In genomic region chr15:77187751-77188464, GRCh38 we compare ENCODE assay signal across 8 cellular contexts.
A peak's percentile ranks its signal among the peaks of the same experiment; 100 is the strongest.
DNase-seq lines count a peak whose midpoint lies in the region; ATAC-seq and TF ChIP-seq lines count a peak whose summit lies in the region.

No MANE protein-coding gene starts in this region.

- peak overlapping the region; percentile 63 for H3K4me2 ChIP-seq in BLaER1
- H3K4me2 ChIP-seq in GM23248 (ENCODE audit: unreplicated experiment), result peak overlapping the region; percentile 55

- peaks cover 15% of the 10 kb centered on the region for H3F3A ChIP-seq in GM23248 (ENCODE audit: insufficient read depth)

- H3K9me2 ChIP-seq in GM23248 (ENCODE audit: insufficient read depth), result no peaks in the 10 kb centered on the region

- no peaks in the 10 kb centered on the region for H3K27me3 Mint-ChIP-seq in endodermal cell (ENCODE audit: insufficient read depth)

- no peak for ATAC-seq in HG03521 (IDR thresholded peaks at IDR 0.05; ENCODE audit: unreplicated experiment)

- no peaks in the 10 kb centered on the region for H3K36me3 Mint-ChIP-seq in endodermal cell (ENCODE audit: low read depth)

- no peak overlapping the region for H2AFZ ChIP-seq in GM23248

- H3K4me1 Mint-ChIP-seq in endodermal cell, result peaks cover 29% of the 10 kb centered on the region

- H3K4me1 ChIP-seq in BLaER1 (peaks cover 32% of the 10 kb centered on the region), GM23248 (ENCODE audit: insufficient read depth) (peaks cover 28% of the 10 kb centered on the region), endodermal cell (ENCODE audit: control insufficient read depth, insufficient read depth, low read length) (peaks cover 12% of the 10 kb centered on the region)

- TF ChIP-seq CTCF in fibroblast of pulmonary artery (IDR thresholded peaks at IDR 0.05; ENCODE audit: low read length, missing control alignments), result no peak
- no peak for TF ChIP-seq CTCF in endodermal cell (conservative IDR thresholded peaks at IDR 0.05)

- 50% methylated on average over 4 of the region's 4 CpGs for WGBS in GM23248 (ENCODE audit: low coverage in 1 of 2, low lambda C conversion rate in 2 of 2, missing lambda C conversion rate in 2 of 2), 2 experiments
- 93% methylated on average over 3 of the region's 4 CpGs; no CpG with 5 or more reads in 1 of the 2 experiments for WGBS in endodermal cell (ENCODE audit: insufficient coverage in 1 of 2, insufficient read length in 1 of 2), 2 experiments

- peak overlapping the region; percentile 39 for H3K27ac ChIP-seq in BLaER1
- H3K27ac ChIP-seq in GM23248, result peak overlapping the region; percentile 59
- no peak overlapping the region for H3K27ac ChIP-seq in endodermal cell (ENCODE audit: low read depth, low read length)

- H3K36me3 ChIP-seq in BLaER1, result no peaks in the 10 kb centered on the region
- no peaks in the 10 kb centered on the region for H3K36me3 ChIP-seq in GM23248 (ENCODE audit: low read depth)
- no peaks in the 10 kb centered on the region for H3K36me3 ChIP-seq in endodermal cell (ENCODE audit: control insufficient read depth, insufficient read depth, low read length)

- no peak overlapping the region for H3K27ac Mint-ChIP-seq in endodermal cell

- in situ Hi-C loops in GM23248 (cut with MboI), result no loop called here

- H3K4me3 Mint-ChIP-seq in endodermal cell, result no peak overlapping the region

- DNase-seq in GM23248 (peak; percentile 78), SKM-1 treated with dmso at 0.1 percent for 144 hours (lab: John Stamatoyannopoulos, UW; ENCODE audit: unreplicated experiment) (peak; percentile 43), fibroblast of pulmonary artery (ENCODE audit: low read depth) (peak; percentile 86), pulmonary artery endothelial cell (ENCODE audit: low read depth, low spot score) (peak; percentile 95), endodermal cell (no peak), DMS 273 (lab: John Stamatoyannopoulos, UW; ENCODE audit: unreplicated experiment) (no peak)

- no peak overlapping the region; the same call in 1 of the 2 replicates for H3K9ac ChIP-seq in BLaER1
- H3K9ac ChIP-seq in GM23248, result peak overlapping the region; percentile 29
- no peak overlapping the region for H3K9ac ChIP-seq in endodermal cell (ENCODE audit: extremely low read depth, low read length, poor library complexity, severe bottlenecking)

- H3K9me3 Mint-ChIP-seq in endodermal cell, result no peaks in the 10 kb centered on the region

- H3K9me3 ChIP-seq in BLaER1 (no peaks in the 10 kb centered on the region), GM23248 (ENCODE audit: low read depth) (no peaks in the 10 kb centered on the region), endodermal cell (ENCODE audit: control insufficient read depth, low read length) (no peaks in the 10 kb centered on the region)

- H3K79me2 ChIP-seq in GM23248 (ENCODE audit: insufficient read depth), result peaks cover 9% of the 10 kb centered on the region; the same call in 1 of the 2 replicates

- no peaks in the 10 kb centered on the region for H4K20me1 ChIP-seq in BLaER1
- no peaks in the 10 kb centered on the region for H4K20me1 ChIP-seq in GM23248 (ENCODE audit: insufficient read depth)

- H3K27me3 ChIP-seq in BLaER1, result no peaks in the 10 kb centered on the region
- no peaks in the 10 kb centered on the region for H3K27me3 ChIP-seq in GM23248 (replicated peaks; ENCODE audit: insufficient read depth)
- no peaks in the 10 kb centered on the region for H3K27me3 ChIP-seq in endodermal cell (ENCODE audit: control insufficient read depth, insufficient read depth, low read length, poor library complexity, severe bottlenecking)

- H3K4me3 ChIP-seq in BLaER1, result no peak overlapping the region
- peak overlapping the region; percentile 9; the same call in 1 of the 2 replicates for H3K4me3 ChIP-seq in GM23248
- H3K4me3 ChIP-seq in fibroblast of pulmonary artery (replicated peaks; ENCODE audit: low read depth, low read length), result no peak overlapping the region
- H3K4me3 ChIP-seq in endodermal cell (ENCODE audit: low read length), result no peak overlapping the region

Comparison
In these comparisons a context has a peak if more than half of its experiments do, and no peak if none do; other contexts are left out.
1. DNase-seq: peak in GM23248 (single experiment), SKM-1 treated with dmso at 0.1 percent for 144 hours (single experiment), fibroblast of pulmonary artery (single experiment) and pulmonary artery endothelial cell (single experiment); none in endodermal cell (single experiment) and DMS 273 (single experiment).